ENCODE assay signal across 28 cellular contexts in genomic region chr17:17289091-17289490, GRCh38.
"Had no signal": no experiment of that assay in that cellular context is flagged by ENCODE, and none has a peak within 500 bp of the region (broad histone marks: within the 10 kb centered on the region; RNA-seq: fewer than 3 reads in every experiment).

No MANE protein-coding gene starts in this region.

- FAIRE-seq: pancreas had no signal

- H3K36me3 ChIP-seq: neutrophil, pancreas, spleen, suprapubic skin, tibial artery, transverse colon, upper lobe of right lung, uterus had no signal

- H3K4me2 ChIP-seq: smooth muscle cell had no signal

- H3K4me1 ChIP-seq: pancreas, psoas muscle, spleen, suprapubic skin, testis, tibial artery, transverse colon, upper lobe of right lung, uterus had no signal

- H3K27me3 ChIP-seq: neutrophil, pancreas, spleen, suprapubic skin, testis, tibial artery, transverse colon, upper lobe of right lung, uterus had no signal

- DNase-seq: naive thymus-derived CD4-positive, alpha-beta T cell; natural killer cell; nucleus accumbens; pancreas; posterior cingulate gyrus; psoas muscle; right cardiac atrium; spleen; stimulated activated CD4-positive, alpha-beta T cell treated with anti-CD3 and anti-CD28 coated beads, Interleukin-12 subunit alpha, Interleukin-12 subunit beta, amount 100 ng/mL, for 4 hours; stimulated activated CD4-positive, alpha-beta T cell treated with anti-CD3 and anti-CD28 coated beads, Interleukin-1b, Interleukin-23, amount 100 ng/mL, for 48 hours; stimulated activated CD4-positive, alpha-beta T cell treated with anti-CD3 and anti-CD28 coated beads, Interleukin-4, amount 100 ng/mL, for 1 hour; stimulated activated CD4-positive, alpha-beta T cell treated with anti-CD3 and anti-CD28 coated beads, Interleukin-4, amount 100 ng/mL, for 4 hours; stimulated activated CD8-positive, alpha-beta memory T cell treated with anti-CD3 and anti-CD28 coated beads, Interleukin-4, amount 100 ng/mL, for 48 hours; stimulated activated naive CD4-positive, alpha-beta T cell; stimulated activated naive CD8-positive, alpha-beta T cell treated with anti-CD3 and anti-CD28 coated beads, Interleukin-15, amount 100 ng/mL, for 72 hours; stimulated activated naive CD8-positive, alpha-beta T cell treated with anti-CD3 and anti-CD28 coated beads, Interleukin-15, Interleukin-2, amounts not matched to agents 100 U/mL and 50 U/mL, for 24 hours; substantia nigra; transverse colon; upper lobe of right lung; uterus had no signal

- H3K4me3 ChIP-seq: pancreas, psoas muscle, skin epidermis, smooth muscle cell, spleen, suprapubic skin, testis, tibial artery, transverse colon, upper lobe of right lung, uterus had no signal

- ATAC-seq: naive thymus-derived CD4-positive, alpha-beta T cell; natural killer cell; pancreas; psoas muscle; right cardiac atrium; sciatic nerve; stimulated activated memory B cell treated with anti-CD40 and anti-IgM and Interleukin-4, amounts not matched to agents 10 μg/mL and 1 μg/mL and 100 μg/mL, for 72 hours; stimulated activated naive CD8-positive, alpha-beta T cell treated with anti-CD3 and anti-CD28 coated beads, Interleukin-15, amount 100 ng/mL, for 72 hours; stimulated activated naive CD8-positive, alpha-beta T cell treated with anti-CD3 and anti-CD28 coated beads, Interleukin-15, Interleukin-2, amounts not matched to agents 100 U/mL and 50 U/mL, for 24 hours; upper lobe of right lung had no signal

- H3K27ac ChIP-seq: neutrophil, pancreas, psoas muscle, skin epidermis, spleen, suprapubic skin, testis, tibial artery, transverse colon, upper lobe of right lung, uterus had no signal

- H3K9me3 ChIP-seq: neutrophil, pancreas, psoas muscle, spleen, suprapubic skin, testis, tibial artery, transverse colon, upper lobe of right lung, uterus had no signal
